ENCODE assay signal across 14 cellular contexts in the genomic region with DNA sequence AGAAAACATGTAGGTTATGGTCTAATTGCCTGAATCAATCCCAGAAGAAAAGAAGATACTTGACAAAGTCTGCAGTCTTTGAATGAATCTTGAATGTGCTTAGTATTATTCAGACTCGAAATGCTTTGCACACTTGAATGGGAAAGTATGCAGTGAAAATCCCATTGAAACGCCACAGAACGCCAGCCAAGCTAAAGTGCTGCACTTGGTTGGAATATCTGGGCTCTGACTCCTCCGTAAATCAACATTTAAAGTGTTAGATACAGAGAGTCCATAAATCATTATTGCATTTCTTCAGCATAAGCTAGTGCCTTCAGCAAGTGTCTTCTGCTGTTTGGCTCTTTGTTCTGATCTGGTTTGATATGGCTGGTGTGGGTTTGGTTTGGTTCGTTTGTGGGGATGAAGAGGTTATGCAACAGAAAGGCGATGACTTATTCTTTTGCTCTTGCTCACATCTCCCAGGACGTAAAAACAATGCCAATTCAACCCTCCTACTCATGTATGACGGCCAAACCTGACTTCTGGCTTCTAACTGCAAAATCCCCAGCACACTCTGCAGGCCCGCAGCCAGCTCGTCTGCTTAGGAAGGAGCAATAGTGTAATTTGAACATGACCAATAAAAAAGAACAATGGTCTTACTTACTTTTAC.
DNase-seq lines count a peak whose midpoint lies in the region; ATAC-seq and TF ChIP-seq lines count a peak whose summit lies in the region.
"Had no signal": no experiment of that assay in that cellular context is flagged by ENCODE, and none has a peak within 500 bp of the region (broad histone marks: within the 10 kb centered on the region; RNA-seq: fewer than 3 reads in every experiment).

No MANE protein-coding gene starts in this region.

- peak overlapping the region; percentile 3 for H3K9ac ChIP-seq in mesenchymal stem cell (ENCODE audit: low read length)

- H2BK12ac ChIP-seq in mesenchymal stem cell (ENCODE audit: low read length in 2 of 2): no peak overlapping the region

- H3K14ac ChIP-seq in mesenchymal stem cell (ENCODE audit: low read length in 2 of 2): no peak overlapping the region

- H3K36me3 ChIP-seq in esophagus muscularis mucosa: no peaks in the 10 kb centered on the region
- H3K36me3 ChIP-seq in mesenchymal stem cell (ENCODE audit: control insufficient read depth in 1 of 2, insufficient read depth in 2 of 2, low read depth in 1 of 2, low read length in 2 of 2): no peaks in the 10 kb centered on the region
- no peaks in the 10 kb centered on the region for H3K36me3 ChIP-seq in upper lobe of right lung

- peak; percentile 40 for ATAC-seq in upper lobe of right lung
- no peak for ATAC-seq in HG03354 (IDR thresholded peaks at IDR 0.05; ENCODE audit: poor library complexity, severe bottlenecking, unreplicated experiment)
- ATAC-seq: stimulated activated naive B cell treated with anti-CD40 and anti-IgM and Interleukin-4, amounts not matched to agents 10 μg/mL and 1 μg/mL and 100 μg/mL, for 72 hours had no signal

- H3K23ac ChIP-seq in mesenchymal stem cell (ENCODE audit: low read length in 2 of 2): no peak overlapping the region

- H3K18ac ChIP-seq in mesenchymal stem cell (ENCODE audit: low read depth in 1 of 2, low read length in 2 of 2): no peak overlapping the region

- no peak overlapping the region for H3K4ac ChIP-seq in mesenchymal stem cell (ENCODE audit: low read depth in 1 of 2, low read length in 2 of 2)

- H3K79me1 ChIP-seq in mesenchymal stem cell (replicated peaks; ENCODE audit: low read length, poor library complexity, severe bottlenecking): no peaks in the 10 kb centered on the region

- H4K8ac ChIP-seq in mesenchymal stem cell (ENCODE audit: low read length): no peak overlapping the region

- TF ChIP-seq POLR2A in esophagus muscularis mucosa (IDR thresholded peaks at IDR 0.05; ENCODE audit: low read depth): no peak

- H2BK5ac ChIP-seq in mesenchymal stem cell (ENCODE audit: low read depth, low read length, poor library complexity, severe bottlenecking): no peak overlapping the region

- H4K91ac ChIP-seq in mesenchymal stem cell (ENCODE audit: low read length): no peak overlapping the region

- TF ChIP-seq EP300 in esophagus muscularis mucosa (IDR thresholded peaks at IDR 0.05): no peak

- H2BK15ac ChIP-seq in mesenchymal stem cell (ENCODE audit: low read depth, poor library complexity, severe bottlenecking): no peak overlapping the region

- DNase-seq in NCI-H187 treated with DMSO at 0.1 percent for 48 hours (lab: John Stamatoyannopoulos, UW): peak; percentile 45
- DNase-seq in esophagus muscularis mucosa (ENCODE audit: extremely low spot score): peak; percentile 90
- no peak for DNase-seq in mesenchymal stem cell
- DNase-seq in upper lobe of right lung: no peak
- no peak for DNase-seq in SIG-M5 (lab: John Stamatoyannopoulos, UW)
- DNase-seq in NAMALWA (ENCODE audit: low spot score): no peak
- DNase-seq: activated CD4-positive, alpha-beta memory T cell treated with anti-CD3 and anti-CD28 coated beads for 36 hours; amygdala; H7; NCI-H510A; nephron progenitor cell; stimulated activated naive B cell treated with anti-CD40 and anti-IgM and Interleukin-4, amounts not matched to agents 10 μg/mL and 1 μg/mL and 100 μg/mL, for 72 hours had no signal

- H3K4me1 ChIP-seq in esophagus muscularis mucosa (no peaks in the 10 kb centered on the region), mesenchymal stem cell (ENCODE audit: control insufficient read depth, insufficient read depth, low read depth, low read length) (peaks cover 5% of the 10 kb centered on the region), upper lobe of right lung (no peaks in the 10 kb centered on the region)

- no peak overlapping the region for H2AFZ ChIP-seq in mesenchymal stem cell (ENCODE audit: low read depth, low read length)

- WGBS in esophagus muscularis mucosa: 56% methylated on average over 10 of the region's 10 CpGs
- WGBS in mesenchymal stem cell: 88% methylated on average over 4 of the region's 10 CpGs

- H3K4me3 ChIP-seq in esophagus muscularis mucosa: no peak overlapping the region
- H3K4me3 ChIP-seq in mesenchymal stem cell (ENCODE audit: insufficient read depth in 1 of 2, low read depth in 1 of 2, low read length in 2 of 2): peak overlapping the region in 1 of 2 experiments; percentile 20
- no peak overlapping the region for H3K4me3 ChIP-seq in upper lobe of right lung
- H3K4me3 ChIP-seq: SK-N-MC had no signal

- no peak overlapping the region for H3K27ac ChIP-seq in esophagus muscularis mucosa (replicated peaks in 1 of 4)
- no peak overlapping the region for H3K27ac ChIP-seq in mesenchymal stem cell (ENCODE audit: low read length, poor library complexity, severe bottlenecking)
- no peak overlapping the region for H3K27ac ChIP-seq in upper lobe of right lung
- H3K27ac ChIP-seq: SK-N-MC had no signal

- H2AK5ac ChIP-seq in mesenchymal stem cell (ENCODE audit: low read length, severe bottlenecking): no peak overlapping the region

- TF ChIP-seq CTCF in esophagus muscularis mucosa (IDR thresholded peaks at IDR 0.05): no peak
- TF ChIP-seq CTCF in upper lobe of right lung (IDR thresholded peaks at IDR 0.05): no peak

- no peak overlapping the region for H3K4me2 ChIP-seq in mesenchymal stem cell (ENCODE audit: low read length, poor library complexity, severe bottlenecking)

- intact Hi-C loops in esophagus muscularis mucosa (cut with DNase I): no loop called here
- intact Hi-C loops in upper lobe of right lung (cut with DNase I): no loop called here

- H3K27me3 ChIP-seq in esophagus muscularis mucosa (no peaks in the 10 kb centered on the region), mesenchymal stem cell (ENCODE audit: control insufficient read depth in 1 of 2, insufficient read depth in 1 of 2, low read length in 2 of 2) (peaks cover 8 to 18% of the 10 kb centered on the region in 2 experiments), upper lobe of right lung (no peaks in the 10 kb centered on the region)

- H3K9me3 ChIP-seq in esophagus muscularis mucosa (no peaks in the 10 kb centered on the region), mesenchymal stem cell (ENCODE audit: control insufficient read depth, low read length) (no peaks in the 10 kb centered on the region), upper lobe of right lung (no peaks in the 10 kb centered on the region)

- no peak overlapping the region for H2BK120ac ChIP-seq in mesenchymal stem cell (ENCODE audit: low read depth, low read length)

Comparison
In these comparisons a context has a peak if more than half of its experiments do, and no peak if none do; other contexts are left out.
1. DNase-seq: peak in NCI-H187 treated with DMSO at 0.1 percent for 48 hours (single experiment) and esophagus muscularis mucosa (single experiment); none in mesenchymal stem cell (single experiment), upper lobe of right lung (single experiment), SIG-M5 (single experiment) and NAMALWA (single experiment).